ENCODE assay signal across 8 cellular contexts in genomic region chr3:130746296-130747039, GRCh38. TPM values are rescaled to one million over a fixed set of nuclear protein-coding genes. Genes with fewer than 3 reads are reported as not detected.
DNase-seq lines count a peak whose midpoint lies in the region; ATAC-seq and TF ChIP-seq lines count a peak whose summit lies in the region.

Gene PIK3R4 (minus strand): TSS chr3:130746829. CDS start chr3:130745218, 1,611 bp downstream.

- no peaks in the 10 kb centered on the region for H3K9me3 ChIP-seq in Panc1 (ENCODE audit: control insufficient read depth, insufficient read depth, low read depth, low read length)
- no peaks in the 10 kb centered on the region for H3K9me3 ChIP-seq in esophagus (ENCODE audit: control insufficient read depth in 2 of 2, insufficient read depth in 1 of 2, low read depth in 1 of 2, low read length in 1 of 2)
- H3K9me3 ChIP-seq in mucosa of stomach (ENCODE audit: control insufficient read depth, low read length) = no peaks in the 10 kb centered on the region

- H3K9me3 Mint-ChIP-seq in activated T-cell treated with anti-CD3 and anti-CD28 coated beads, Interleukin-2, amount 50 U/mL, for 4 hours = no peaks in the 10 kb centered on the region

- H3K36me3 ChIP-seq in Panc1 (ENCODE audit: control insufficient read depth, insufficient read depth, low read length) = peaks cover 2% of the 10 kb centered on the region; the same call in 1 of the 2 replicates
- peaks cover 2% of the 10 kb centered on the region in 2 donors for H3K36me3 ChIP-seq in esophagus (ENCODE audit: control insufficient read depth in 2 of 2, insufficient read depth in 2 of 2, low read length in 1 of 2)
- H3K36me3 ChIP-seq in mucosa of stomach (ENCODE audit: control insufficient read depth, insufficient read depth, low read length) = no peaks in the 10 kb centered on the region

- H3K36me3 Mint-ChIP-seq in activated T-cell treated with anti-CD3 and anti-CD28 coated beads, Interleukin-2, amount 50 U/mL, for 4 hours (ENCODE audit: insufficient read depth) = peaks cover 22% of the 10 kb centered on the region

- intact Hi-C loops in Panc1 (cut with micrococcal nuclease; ENCODE audit: unreplicated experiment) = no loop called here

- ATAC-seq in GM21723 (IDR thresholded peaks at IDR 0.05; ENCODE audit: unreplicated experiment) (peak; percentile 90), Panc1 (peak; percentile 99)
- peak; percentile 88 to 94 for ATAC-seq in activated T-cell treated with anti-CD3 and anti-CD28 coated beads, Interleukin-2, amount 50 U/mL, for 4 hours

- peaks cover 48% of the 10 kb centered on the region for H3K4me1 Mint-ChIP-seq in activated T-cell treated with anti-CD3 and anti-CD28 coated beads, Interleukin-2, amount 50 U/mL, for 4 hours (ENCODE audit: low read depth)

- WGBS in esophagus, 2 donors = 1% methylated on average over 42 of the region's 42 CpGs

- H3K27ac ChIP-seq in Panc1 (ENCODE audit: low read length) (peak within 1 kb of the TSS; percentile 89), esophagus (ENCODE audit: low read depth in 2 of 2, low read length in 1 of 2) (peak within 1 kb of the TSS; percentile 83 to 97)

- H3K4me3 ChIP-seq in Panc1 (ENCODE audit: low read depth in 2 of 2, low read length in 2 of 2) (peak within 1 kb of the TSS; percentile 95), esophagus (ENCODE audit: low read depth in 1 of 2, low read length in 2 of 2) (peak within 1 kb of the TSS; percentile 92 to 100), mucosa of stomach (ENCODE audit: low read length) (peak within 1 kb of the TSS; percentile 58)

- no peak for TF ChIP-seq CTCF in Panc1 (IDR thresholded peaks at IDR 0.05)

- H3K4me3 Mint-ChIP-seq in activated T-cell treated with anti-CD3 and anti-CD28 coated beads, Interleukin-2, amount 50 U/mL, for 4 hours = peak within 1 kb of the TSS; percentile 95

- H3K4me1 ChIP-seq in Panc1 (ENCODE audit: control insufficient read depth, insufficient read depth, low read length) (peaks cover 24% of the 10 kb centered on the region), esophagus (ENCODE audit: control insufficient read depth in 2 of 2, insufficient read depth in 2 of 2, low read length in 1 of 2) (no peaks in the 10 kb centered on the region), mucosa of stomach (ENCODE audit: control insufficient read depth, insufficient read depth, low read length) (peaks cover 7% of the 10 kb centered on the region)

- no peaks in the 10 kb centered on the region for H3K27me3 Mint-ChIP-seq in activated T-cell treated with anti-CD3 and anti-CD28 coated beads, Interleukin-2, amount 50 U/mL, for 4 hours (ENCODE audit: low read depth)

- POLR2A ChIA-PET in Panc1 (lab: Charles Lee) = no interaction called here

- BruUV-seq in Panc1 (replicated peaks; lab: Mats Ljungman, UMichigan) = TSS peak; percentile 82

- no peaks in the 10 kb centered on the region for H3K27me3 ChIP-seq in Panc1 (ENCODE audit: control insufficient read depth, insufficient read depth, low read length)
- no peaks in the 10 kb centered on the region for H3K27me3 ChIP-seq in esophagus (ENCODE audit: control insufficient read depth in 1 of 2, insufficient read depth in 2 of 2, low read length in 2 of 2)
- H3K27me3 ChIP-seq in mucosa of stomach (ENCODE audit: control insufficient read depth, insufficient read depth, low read length) = no peaks in the 10 kb centered on the region

- CTCF ChIA-PET in Panc1 (lab: Charles Lee) = no interaction called here

- in situ Hi-C loops in Panc1 (cut with HindIII; ENCODE audit: low pct_unique_long_range_greater_than_20kb, low sequenced_read_pairs) = no loop called here

- DNase-seq in DMS53 (lab: John Stamatoyannopoulos, UW) (peak; percentile 98), KG1 (lab: John Stamatoyannopoulos, UW) (peak; percentile 95), Panc1 (ENCODE audit: low read depth, low spot score) (peak; percentile 95)
- peak; percentile 93 for DNase-seq in activated T-cell treated with anti-CD3 and anti-CD28 coated beads, Interleukin-2, amount 50 U/mL, for 4 hours
- peak; percentile 85 to 86 for DNase-seq in stimulated activated CD8-positive, alpha-beta memory T cell treated with anti-CD3 and anti-CD28 coated beads, Interleukin-7, amount 100 ng/mL, for 1 hour (ENCODE audit: low read depth in 2 of 2)

- peak within 1 kb of the TSS; percentile 90 for H3K9ac ChIP-seq in mucosa of stomach (ENCODE audit: low read length)

RNA-seq across cellular contexts. Expression of gene PIK3R4, which starts in this region (rescaled TPM):
- 26.1 TPM for total RNA-seq in Panc1 (2021; ENCODE audit: unreplicated experiment)
- 21.6 TPM for polyA plus RNA-seq in Panc1 (2012; ENCODE audit: insufficient read length)
- total RNA-seq in activated T-cell treated with anti-CD3 and anti-CD28 coated beads, Interleukin-2, amount 50 U/mL, for 4 hours = 10 to 100 TPM; 31.1 to 34.1 (median 33.7) TPM
- 10 to 100 TPM; 17.9 to 20.7 TPM for polyA plus RNA-seq in esophagus

Comparison
In these comparisons a context has a peak if more than half of its experiments do, and no peak if none do; other contexts are left out.
1. Peak in every context shown above with its lines: DNase-seq, ATAC-seq, H3K4me3 ChIP-seq and H3K27ac ChIP-seq.